In the genomic region with DNA sequence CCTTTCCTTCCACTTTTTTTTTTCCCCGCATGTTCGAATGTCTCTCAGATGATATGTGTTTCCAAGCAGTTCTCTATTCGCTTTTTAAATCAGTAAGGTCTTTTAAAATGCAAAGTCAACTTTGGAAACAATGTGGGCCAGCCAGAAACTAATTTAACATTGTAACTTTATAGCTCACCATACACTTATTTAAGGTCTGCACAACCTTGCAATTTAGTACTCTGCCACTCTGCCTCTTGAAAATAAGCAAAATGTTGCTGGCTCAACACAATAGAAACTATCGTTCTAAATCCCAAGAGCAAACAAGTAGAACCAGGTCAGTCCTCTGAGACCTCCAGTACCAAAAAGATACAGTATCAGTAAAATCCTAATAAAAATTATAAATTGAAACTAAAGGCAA, we compare ENCODE assay signal across 1 cellular context.
TF ChIP-seq lines count a peak whose summit lies in the region.

No MANE protein-coding gene starts in this region.

TF ChIP-seq in IMR-90, 13 proteins besides CTCF, POLR2A, EP300 and RAD21 (continued from another document):
- TF ChIP-seq, protein P1, sequence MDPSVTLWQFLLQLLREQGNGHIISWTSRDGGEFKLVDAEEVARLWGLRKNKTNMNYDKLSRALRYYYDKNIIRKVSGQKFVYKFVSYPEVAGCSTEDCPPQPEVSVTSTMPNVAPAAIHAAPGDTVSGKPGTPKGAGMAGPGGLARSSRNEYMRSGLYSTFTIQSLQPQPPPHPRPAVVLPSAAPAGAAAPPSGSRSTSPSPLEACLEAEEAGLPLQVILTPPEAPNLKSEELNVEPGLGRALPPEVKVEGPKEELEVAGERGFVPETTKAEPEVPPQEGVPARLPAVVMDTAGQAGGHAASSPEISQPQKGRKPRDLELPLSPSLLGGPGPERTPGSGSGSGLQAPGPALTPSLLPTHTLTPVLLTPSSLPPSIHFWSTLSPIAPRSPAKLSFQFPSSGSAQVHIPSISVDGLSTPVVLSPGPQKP (IDR thresholded peaks at IDR 0.05; ENCODE audit: borderline replicate concordance, low read depth, low read length), result no peak
- TF ChIP-seq RFX5 (IDR thresholded peaks at IDR 0.05; ENCODE audit: low read depth, low read length) (no peak), CHD1 (IDR thresholded peaks at IDR 0.05; ENCODE audit: low read depth, low read length) (no peak), MAFK (IDR thresholded peaks at IDR 0.05; ENCODE audit: low read depth, low read length) (no peak), NFE2L2 (IDR thresholded peaks at IDR 0.05; ENCODE audit: low read depth, low read length) (no peak), BHLHE40 (IDR thresholded peaks at IDR 0.05; ENCODE audit: low read depth, low read length) (no peak), SMC3 (IDR thresholded peaks at IDR 0.05; ENCODE audit: low read depth, low read length) (no peak), MAZ (IDR thresholded peaks at IDR 0.05; ENCODE audit: borderline replicate concordance, low read depth, low read length) (no peak), CEBPB (IDR thresholded peaks at IDR 0.05; ENCODE audit: low read depth, low read length) (no peak), RCOR1 (IDR thresholded peaks at IDR 0.05; ENCODE audit: insufficient replicate concordance, low read length) (no peak), MXI1 (IDR thresholded peaks at IDR 0.05; ENCODE audit: borderline replicate concordance, low read depth, low read length) (no peak)
